10 cellular contexts compared by ENCODE assay signal in genomic region chr17:69506489-69506888, GRCh38.
DNase-seq lines count a peak whose midpoint lies in the region; TF ChIP-seq lines count a peak whose summit lies in the region.
"Had no signal": no experiment of that assay in that cellular context is flagged by ENCODE, and none has a peak within 500 bp of the region (broad histone marks: within the 10 kb centered on the region; RNA-seq: fewer than 3 reads in every experiment).

No MANE protein-coding gene starts in this region.

- CTCF ChIA-PET in CD8-positive, alpha-beta memory T cell (lab: Charles Lee) = interaction anchor here (0.9 to 1.3 kb wide), 3 partner anchors 10 to 111 kb away, joined by 3 read pairs; no protein-coding TSS in a partner anchor

- no peaks in the 10 kb centered on the region for H3K27me3 Mint-ChIP-seq in chondrocyte (ENCODE audit: low read depth)
- H3K27me3 Mint-ChIP-seq in CD8-positive, alpha-beta memory T cell = no peaks in the 10 kb centered on the region

- H3K27ac ChIP-seq in MM.1S (ENCODE audit: low read length) (no peak overlapping the region), prostate gland (no peak overlapping the region)
- no peak overlapping the region for H3K27ac ChIP-seq in CD8-positive, alpha-beta memory T cell (ENCODE audit: low read depth, low read length)
- H3K27ac ChIP-seq: colonic mucosa had no signal

- no peak overlapping the region for H3K4me2 ChIP-seq in MM.1S (ENCODE audit: low read depth, low read length)

- TF ChIP-seq CTCF in MM.1S (IDR thresholded peaks at IDR 0.05; ENCODE audit: low read length) = peak; percentile 20; the same call in 1 of the 2 replicates
- TF ChIP-seq CTCF in chondrocyte (IDR thresholded peaks at IDR 0.05) = peak; percentile 53
- peak; percentile 44 for TF ChIP-seq CTCF in retinal pigment epithelial cell (conservative IDR thresholded peaks at IDR 0.05; ENCODE audit: low read depth, low read length)
- TF ChIP-seq CTCF in prostate gland (IDR thresholded peaks at IDR 0.05) = no peak

- H3K4me3 Mint-ChIP-seq in chondrocyte (ENCODE audit: unreplicated experiment) = no peak overlapping the region
- H3K4me3 Mint-ChIP-seq in CD8-positive, alpha-beta memory T cell = no peak overlapping the region

- H3K9me3 ChIP-seq in MM.1S (replicated peaks; ENCODE audit: insufficient read depth, low read length) (no peaks in the 10 kb centered on the region), prostate gland (no peaks in the 10 kb centered on the region)
- no peaks in the 10 kb centered on the region for H3K9me3 ChIP-seq in CD8-positive, alpha-beta memory T cell (ENCODE audit: low read length)
- H3K9me3 ChIP-seq: colonic mucosa had no signal

- H3K4me3 ChIP-seq in MM.1S (ENCODE audit: low read length) (no peak overlapping the region), retinal pigment epithelial cell (ENCODE audit: low read length) (no peak overlapping the region), prostate gland (no peak overlapping the region)
- H3K4me3 ChIP-seq in CD8-positive, alpha-beta memory T cell (ENCODE audit: low read length) = no peak overlapping the region
- H3K4me3 ChIP-seq: colonic mucosa, MG63 had no signal

- H3K4me1 Mint-ChIP-seq in chondrocyte (ENCODE audit: low read depth) = peaks cover 11% of the 10 kb centered on the region
- H3K4me1 Mint-ChIP-seq in CD8-positive, alpha-beta memory T cell = peaks cover 13 to 33% (median 24%) of the 10 kb centered on the region in 3 donors

- TF ChIP-seq POLR2A in prostate gland (IDR thresholded peaks at IDR 0.05) = no peak

- no peaks in the 10 kb centered on the region for H3K9me3 Mint-ChIP-seq in chondrocyte (ENCODE audit: low read depth)
- H3K9me3 Mint-ChIP-seq in CD8-positive, alpha-beta memory T cell = no peaks in the 10 kb centered on the region

- H3K27me3 ChIP-seq in MM.1S (replicated peaks; ENCODE audit: insufficient read depth, low read length) (no peaks in the 10 kb centered on the region), prostate gland (replicated peaks; ENCODE audit: insufficient read depth) (no peaks in the 10 kb centered on the region)
- H3K27me3 ChIP-seq in CD8-positive, alpha-beta memory T cell (ENCODE audit: insufficient read depth, low read length, poor library complexity, severe bottlenecking) = no peaks in the 10 kb centered on the region
- H3K27me3 ChIP-seq: colonic mucosa, MG63 had no signal

- intact Hi-C loops in prostate gland (cut with DNase I) = no loop called here

- POLR2A ChIA-PET in CD8-positive, alpha-beta memory T cell (lab: Charles Lee) = no interaction called here

- no peak overlapping the region for H3K27ac Mint-ChIP-seq in chondrocyte (ENCODE audit: unreplicated experiment)
- no peak overlapping the region for H3K27ac Mint-ChIP-seq in CD8-positive, alpha-beta memory T cell

- 100% methylated on average over 1 of the region's 1 CpG for whole genome bisulfite sequencing in prostate gland

- H3K4me1 ChIP-seq in MM.1S (ENCODE audit: low read length) = no peaks in the 10 kb centered on the region
- H3K4me1 ChIP-seq in prostate gland (replicated peaks) = peaks cover 5% of the 10 kb centered on the region
- H3K4me1 ChIP-seq in CD8-positive, alpha-beta memory T cell (ENCODE audit: insufficient read depth, low read length) = no peaks in the 10 kb centered on the region
- H3K4me1 ChIP-seq: colonic mucosa had no signal

- no peak overlapping the region for H2AFZ ChIP-seq in MM.1S (ENCODE audit: low read length)

- H3K9me2 ChIP-seq in MM.1S (replicated peaks; ENCODE audit: insufficient read depth, low read length) = no peaks in the 10 kb centered on the region

- H3K79me2 ChIP-seq in MM.1S (ENCODE audit: low read length) = no peaks in the 10 kb centered on the region

- H3F3A ChIP-seq in MM.1S (ENCODE audit: insufficient read depth, low read length) = no peaks in the 10 kb centered on the region

- H4K20me1 ChIP-seq in MM.1S (ENCODE audit: insufficient read depth, low read length) = no peaks in the 10 kb centered on the region

- H3K36me3 ChIP-seq in MM.1S (replicated peaks; ENCODE audit: insufficient read depth, low read length) = no peaks in the 10 kb centered on the region
- no peaks in the 10 kb centered on the region for H3K36me3 ChIP-seq in prostate gland
- no peaks in the 10 kb centered on the region for H3K36me3 ChIP-seq in CD8-positive, alpha-beta memory T cell (ENCODE audit: insufficient read depth, low read length)
- H3K36me3 ChIP-seq: colonic mucosa, MG63 had no signal

- H3K9ac ChIP-seq in MM.1S (ENCODE audit: low read length) = no peak overlapping the region

- peak; percentile 10 to 33 for DNase-seq in NCI-H524 (lab: John Stamatoyannopoulos, UW)
- no peak for DNase-seq in NCI-H524 treated with DMSO at 0.1 percent for 48 hours (lab: John Stamatoyannopoulos, UW)
- DNase-seq in MM.1S = no peak
- DNase-seq in chondrocyte (ENCODE audit: low spot score) = no peak
- DNase-seq in retinal pigment epithelial cell (ENCODE audit: low read depth) = no peak
- no peak for DNase-seq in prostate gland (ENCODE audit: low spot score)
- no peak for DNase-seq in mesenteric fat pad (ENCODE audit: low spot score)
- DNase-seq in CD8-positive, alpha-beta memory T cell = no peak
- DNase-seq: colonic mucosa, MG63 had no signal

- H3K36me3 Mint-ChIP-seq in chondrocyte (ENCODE audit: low read depth) = no peaks in the 10 kb centered on the region
- peaks cover 12 to 48% (median 21%) of the 10 kb centered on the region in 3 donors for H3K36me3 Mint-ChIP-seq in CD8-positive, alpha-beta memory T cell

Comparison
In these comparisons a context has a peak if more than half of its experiments do, and no peak if none do; other contexts are left out.
1. DNase-seq: peak in NCI-H524 (2 of 2); none in NCI-H524 treated with DMSO at 0.1 percent for 48 hours (single experiment), MM.1S (single experiment), chondrocyte (single experiment), retinal pigment epithelial cell (single experiment), prostate gland (single experiment), mesenteric fat pad (single experiment) and CD8-positive, alpha-beta memory T cell (0 of 5).
2. CTCF ChIP-seq: peak in MM.1S (single experiment), chondrocyte (single experiment) and retinal pigment epithelial cell (single experiment); none in prostate gland (0 of 4).